Comparison of ENCODE assay signal across 26 cellular contexts in genomic region chr3:47701388-47701787, GRCh38.
"Had no signal": no experiment of that assay in that cellular context is flagged by ENCODE, and none has a peak within 500 bp of the region (broad histone marks: within the 10 kb centered on the region; RNA-seq: fewer than 3 reads in every experiment).

No MANE protein-coding gene starts in this region.

- DNase-seq: islet precursor cell; left ventricle myocardium inferior; mesendoderm; naive B cell; natural killer cell; nephron progenitor cell; occipital lobe; right cardiac atrium; stimulated activated CD4-positive, alpha-beta T cell treated with anti-CD3 and anti-CD28 coated beads, Interleukin-12 subunit alpha, Interleukin-12 subunit beta, amount 100 ng/mL, for 4 hours; stimulated activated CD4-positive, alpha-beta T cell treated with anti-CD3 and anti-CD28 coated beads, Interleukin-15, amount 100 ng/mL, for 24 hours; stimulated activated CD4-positive, alpha-beta T cell treated with anti-CD3 and anti-CD28 coated beads, Interleukin-2, amount 100 ng/mL, for 24 hours; stimulated activated CD4-positive, alpha-beta T cell treated with anti-CD3 and anti-CD28 coated beads, Interleukin-4, amount 100 ng/mL, for 1 hour; stimulated activated naive CD4-positive, alpha-beta T cell treated with Interleukin-2 at 50 U/mL for 16 hours; stimulated activated naive CD8-positive, alpha-beta T cell treated with anti-CD3 and anti-CD28 coated beads, Interleukin-15, amount 100 ng/mL, for 72 hours; substantia nigra; uterus had no signal

- ATAC-seq: natural killer cell; right cardiac atrium; sciatic nerve; stimulated activated naive CD8-positive, alpha-beta T cell treated with anti-CD3 and anti-CD28 coated beads, Interleukin-15, amount 100 ng/mL, for 72 hours had no signal

- H3K27me3 ChIP-seq: neural progenitor cell, neutrophil, tibial nerve, uterus had no signal

- H3K4me1 ChIP-seq: left ventricle myocardium inferior, neural progenitor cell, parathyroid adenoma, tibial nerve, uterus had no signal

- H3K4me3 ChIP-seq: left ventricle myocardium inferior, lung, neural progenitor cell, skin epidermis, tibial nerve, uterus had no signal

- H3K27ac ChIP-seq: left ventricle myocardium inferior, neural progenitor cell, neutrophil, parathyroid adenoma, skin epidermis, tibial nerve, uterus had no signal

- H3K4me1 Mint-ChIP-seq: naive B cell; natural killer cell; nephron progenitor cell; neural progenitor cell; stimulated activated naive CD8-positive, alpha-beta T cell treated with anti-CD3 and anti-CD28 coated beads, Interleukin-15, amount 100 ng/mL, for 72 hours had no signal

- H3K27me3 Mint-ChIP-seq: naive B cell; progenitor cell of endocrine pancreas; stimulated activated naive CD8-positive, alpha-beta T cell treated with anti-CD3 and anti-CD28 coated beads, Interleukin-15, amount 100 ng/mL, for 72 hours; type B pancreatic cell had no signal

- H3K9me3 Mint-ChIP-seq: mesothelial cell of epicardium; naive B cell; natural killer cell; nephron progenitor cell; neural progenitor cell; stimulated activated naive CD8-positive, alpha-beta T cell treated with anti-CD3 and anti-CD28 coated beads, Interleukin-15, amount 100 ng/mL, for 72 hours; type B pancreatic cell had no signal

- H3K36me3 ChIP-seq: uterus had no signal

- H3K9me3 ChIP-seq: left ventricle myocardium inferior, neutrophil, tibial nerve, uterus had no signal

- H3K4me3 Mint-ChIP-seq: mesothelial cell of epicardium; naive B cell; natural killer cell; nephron progenitor cell; neural progenitor cell; stimulated activated naive CD8-positive, alpha-beta T cell treated with anti-CD3 and anti-CD28 coated beads, Interleukin-15, amount 100 ng/mL, for 72 hours; type B pancreatic cell had no signal

- H3K27ac Mint-ChIP-seq: natural killer cell; nephron progenitor cell; neural progenitor cell; stimulated activated naive CD8-positive, alpha-beta T cell treated with anti-CD3 and anti-CD28 coated beads, Interleukin-15, amount 100 ng/mL, for 72 hours; type B pancreatic cell had no signal
